In genomic region chr12:12648284-12648683, GRCh38 we compare ENCODE assay signal across 1 cellular context.
TF ChIP-seq lines count a peak whose summit lies in the region.

No MANE protein-coding gene starts in this region.

TF ChIP-seq in HEK293, 187 proteins besides CTCF, POLR2A, EP300 and RAD21 (continued from another document):
- TF ChIP-seq ZBTB11 (tag by site-specific recombination; conservative IDR thresholded peaks at IDR 0.05; ENCODE audit: low read depth) (no peak), ZNF324 (tag by site-specific recombination; IDR thresholded peaks at IDR 0.05) (no peak), PRDM2 (tag by site-specific recombination; IDR thresholded peaks at IDR 0.05; ENCODE audit: borderline replicate concordance) (no peak), ZNF514 (tag by site-specific recombination; IDR thresholded peaks at IDR 0.05) (no peak), ZNF394 (tag by site-specific recombination; IDR thresholded peaks at IDR 0.05; ENCODE audit: borderline replicate concordance) (no peak), ZNF549 (tag by site-specific recombination; IDR thresholded peaks at IDR 0.05) (no peak), TRIM28 (IDR thresholded peaks at IDR 0.05; ENCODE audit: borderline replicate concordance, low read length) (peak; percentile 48; the same call in 1 of the 2 replicates), ZSCAN18 (tag by site-specific recombination; IDR thresholded peaks at IDR 0.05) (no peak), ZNF843 (tag by site-specific recombination; IDR thresholded peaks at IDR 0.05) (no peak), SALL2 (tag by site-specific recombination; IDR thresholded peaks at IDR 0.05; ENCODE audit: borderline replicate concordance) (no peak), ZBTB10 (tag by site-specific recombination; IDR thresholded peaks at IDR 0.05) (no peak), ZNF266 (tag by site-specific recombination; IDR thresholded peaks at IDR 0.05; ENCODE audit: low read depth) (no peak), ZNF175 (tag by site-specific recombination; IDR thresholded peaks at IDR 0.05) (no peak), HOXC10 (CRISPR knock-in tag; IDR thresholded peaks at IDR 0.05) (no peak)
